Comparison of ENCODE assay signal across 19 cellular contexts in genomic region chr1:187987236-187987776, GRCh38.
DNase-seq lines count a peak whose midpoint lies in the region; ATAC-seq, FAIRE-seq and TF ChIP-seq lines count a peak whose summit lies in the region.
"Had no signal": no experiment of that assay in that cellular context is flagged by ENCODE, and none has a peak within 500 bp of the region (broad histone marks: within the 10 kb centered on the region; RNA-seq: fewer than 3 reads in every experiment).

No MANE protein-coding gene starts in this region.

- H3K4me2 ChIP-seq in GM12878 (ENCODE audit: control insufficient read depth, insufficient read depth): no peak overlapping the region; the same call in 1 of the 2 replicates
- H3K4me2 ChIP-seq: KMS-11 had no signal

- H3K4me1 ChIP-seq in GM12878 (ENCODE audit: control insufficient read depth, insufficient read depth, low read length) (peaks cover 11% of the 10 kb centered on the region), gastroesophageal sphincter (no peaks in the 10 kb centered on the region), colonic mucosa (no peaks in the 10 kb centered on the region)
- H3K4me1 ChIP-seq: thyroid gland had no signal

- no peak overlapping the region for H3K4me3 ChIP-seq in GM06990 (replicated peaks; ENCODE audit: low read depth, low read length)
- no peak overlapping the region for H3K4me3 ChIP-seq in GM12878
- H3K4me3 ChIP-seq in gastroesophageal sphincter: no peak overlapping the region
- H3K4me3 ChIP-seq in colonic mucosa: no peak overlapping the region
- H3K4me3 ChIP-seq: cardiac muscle cell, thyroid gland had no signal

- no peak for TF ChIP-seq EP300 in GM12878 (IDR thresholded peaks at IDR 0.05; ENCODE audit: borderline replicate concordance in 1 of 2, control insufficient read depth in 1 of 2, low read depth in 2 of 2, low read length in 2 of 2)
- no peak for TF ChIP-seq EP300 in gastroesophageal sphincter (IDR thresholded peaks at IDR 0.05)

- H3K9ac ChIP-seq in GM12878 (ENCODE audit: control insufficient read depth, insufficient read depth, low read length): no peak overlapping the region
- H3K9ac ChIP-seq in colonic mucosa (ENCODE audit: low read depth in 2 of 2, low read length in 2 of 2): no peak overlapping the region
- H3K9ac ChIP-seq: KMS-11 had no signal

- TF ChIP-seq RAD21 in GM12878 (IDR thresholded peaks at IDR 0.05; ENCODE audit: insufficient read depth, low read depth, low read length): no peak

- WGBS in GM12878 (ENCODE audit: insufficient coverage, insufficient replicate concordance, low lambda C conversion rate, missing lambda C conversion rate): 19% methylated on average over 1 of the region's 1 CpG
- WGBS in gastroesophageal sphincter (ENCODE audit: low coverage in 1 of 2), 2 donors: 85 to 100% methylated on average over 1 of the region's 1 CpG

- H3K9me3 ChIP-seq in GM12878 (replicated peaks; ENCODE audit: control insufficient read depth, insufficient read depth, low read length): no peaks in the 10 kb centered on the region
- no peaks in the 10 kb centered on the region for H3K9me3 ChIP-seq in gastroesophageal sphincter
- H3K9me3 ChIP-seq in colonic mucosa: no peaks in the 10 kb centered on the region
- H3K9me3 ChIP-seq: thyroid gland had no signal

- RAD21 ChIA-PET in GM12878 (lab: Charles Lee; ENCODE audit: unreplicated experiment): interaction anchor here (2.2 to 3.2 kb wide), 2 partner anchors 47 to 59 kb away, joined by 7 to 15 read pairs; no protein-coding TSS in a partner anchor

- no peaks in the 10 kb centered on the region for H3K36me3 ChIP-seq in GM06990 (ENCODE audit: control insufficient read depth, insufficient read depth, low read length)
- no peaks in the 10 kb centered on the region for H3K36me3 ChIP-seq in GM12878 (ENCODE audit: control insufficient read depth in 2 of 2, insufficient read depth in 2 of 2, low read length in 1 of 2)
- no peaks in the 10 kb centered on the region for H3K36me3 ChIP-seq in gastroesophageal sphincter
- H3K36me3 ChIP-seq in colonic mucosa: no peaks in the 10 kb centered on the region
- H3K36me3 ChIP-seq: cardiac muscle cell, thyroid gland had no signal

- FAIRE-seq in GM12878 (lab: Jason Lieb, UNC): no peak

- POLR2A ChIA-PET in GM12878 (lab: Charles Lee): no interaction called here

- CTCF ChIA-PET in GM12878 (lab: Yijun Ruan, JAX): interaction anchor here (0.6 to 1.7 kb wide), 2 partner anchors 58 to 1317 kb away, joined by 4 to 5 read pairs; no protein-coding TSS in a partner anchor

- H3K27ac ChIP-seq in GM12878 (ENCODE audit: control insufficient read depth, insufficient read depth): peak overlapping the region; percentile 69; the same call in 1 of the 2 replicates
- no peak overlapping the region for H3K27ac ChIP-seq in gastroesophageal sphincter
- H3K27ac ChIP-seq in colonic mucosa: no peak overlapping the region
- H3K27ac ChIP-seq: cardiac muscle cell, KMS-11, RWPE1, thyroid gland had no signal

- DNase-seq in GM06990 (ENCODE audit: extremely low read depth, insufficient read length): peak; percentile 15
- DNase-seq in GM12878 (ENCODE audit: low read depth, low spot score): peak; percentile 21
- no peak for DNase-seq in ureter (ENCODE audit: low spot score)
- DNase-seq in inferior parietal cortex (ENCODE audit: extremely low spot score): no peak
- no peak for DNase-seq in colonic mucosa
- DNase-seq: activated CD4-positive, alpha-beta T cell treated with anti-CD3 and anti-CD28 coated beads, Interleukin-2, amount 10 ng/mL, durations not matched to agents 7 days and 5 days; activated effector memory CD4-positive, alpha-beta T cell treated with Interleukin-2 at 50 U/mL for 16 hours; left cardiac atrium; NCI-H1048; NCI-H510A treated with DMSO at 0.1 percent for 48 hours; stimulated activated CD4-positive, alpha-beta T cell treated with anti-CD3 and anti-CD28 coated beads, Interleukin-1b, Interleukin-23, amount 100 ng/mL, for 48 hours; stimulated activated naive CD4-positive, alpha-beta T cell treated with Interleukin-2 at 50 U/mL for 16 hours; thyroid gland had no signal

- H3K27me3 ChIP-seq in GM06990 (replicated peaks; ENCODE audit: control insufficient read depth, insufficient read depth, low read length) (no peaks in the 10 kb centered on the region), GM12878 (replicated peaks in 1 of 2; ENCODE audit: control insufficient read depth in 2 of 2, insufficient read depth in 2 of 2, low read length in 1 of 2) (no peaks in the 10 kb centered on the region), gastroesophageal sphincter (no peaks in the 10 kb centered on the region), colonic mucosa (no peaks in the 10 kb centered on the region)
- H3K27me3 ChIP-seq: cardiac muscle cell, thyroid gland had no signal

- no TSS peak for BruUV-seq in GM12878 (replicated peaks; lab: Mats Ljungman, UMichigan)

- TF ChIP-seq POLR2A in GM12878 (IDR thresholded peaks at IDR 0.05; ENCODE audit: low read depth, low read length): no peak
- TF ChIP-seq POLR2A in gastroesophageal sphincter (IDR thresholded peaks at IDR 0.05): no peak

- SMC1A ChIA-PET in GM12878 (lab: Charles Lee; ENCODE audit: uncharacterized antibody, unreplicated experiment): interaction anchor here (0.7 to 2.4 kb wide), 5 partner anchors 9 to 56 kb away, joined by 3 to 9 read pairs (median 3); no protein-coding TSS in a partner anchor

- no peaks in the 10 kb centered on the region for H4K20me1 ChIP-seq in GM12878 (ENCODE audit: control insufficient read depth, insufficient read depth)

- TF ChIP-seq CTCF in GM06990 (IDR thresholded peaks at IDR 0.05; ENCODE audit: insufficient read depth, low read length, poor library complexity, severe bottlenecking) (no peak), GM12878 (IDR thresholded peaks at IDR 0.05 in 2 of 3, conservative IDR thresholded peaks at IDR 0.05 in 1 of 3; ENCODE audit: control insufficient read depth in 2 of 3, extremely low read depth in 1 of 3, insufficient read depth in 1 of 3, low read depth in 3 of 3, low read length in 3 of 3) (no peak), gastroesophageal sphincter (IDR thresholded peaks at IDR 0.05) (no peak), colonic mucosa (IDR thresholded peaks at IDR 0.05) (no peak)

- ATAC-seq in GM19324 (IDR thresholded peaks at IDR 0.05; ENCODE audit: low FRiP score, unreplicated experiment) (peak; percentile 57), HG03354 (IDR thresholded peaks at IDR 0.05; ENCODE audit: poor library complexity, severe bottlenecking, unreplicated experiment) (peak; percentile 34), GM12878 (peak; percentile 68), gastroesophageal sphincter (no peak)
- ATAC-seq: left cardiac atrium had no signal

- peak overlapping the region; percentile 31 for H2AFZ ChIP-seq in GM12878 (ENCODE audit: control insufficient read depth, low read depth, low read length)

- H3K79me2 ChIP-seq in GM12878 (ENCODE audit: control insufficient read depth, insufficient read depth, low read length): no peaks in the 10 kb centered on the region

- intact Hi-C loops in GM12878 (cut with micrococcal nuclease; ENCODE audit: unreplicated experiment): loop anchor here (5.0 kb wide), 3 partner anchors 40 to 145 kb away; no protein-coding TSS in a partner anchor
- intact Hi-C loops in colonic mucosa (cut with DNase I): no loop called here

- in situ Hi-C loops in GM12878 (cut with MboI): no loop called here

TF ChIP-seq in GM12878, 131 proteins besides CTCF, POLR2A, EP300 and RAD21:
- TF ChIP-seq PKNOX1 (IDR thresholded peaks at IDR 0.05) (peak; percentile 88), SMARCA5 (IDR thresholded peaks at IDR 0.05) (0 out of 2 replicates have a peak, but pooled peaks have one; percentile 74), BACH1 (IDR thresholded peaks at IDR 0.05; ENCODE audit: borderline replicate concordance) (peak; percentile 89; the same call in 1 of the 2 replicates), IKZF2 (IDR thresholded peaks at IDR 0.05) (0 out of 4 replicates have a peak, but pooled peaks have one; percentile 14 to 48), POLR2AphosphoS2 (IDR thresholded peaks at IDR 0.05; ENCODE audit: low read depth, low read length) (no peak), BMI1 (IDR thresholded peaks at IDR 0.05; ENCODE audit: borderline replicate concordance) (no peak), MTA2 (IDR thresholded peaks at IDR 0.05; ENCODE audit: low read depth) (peak; percentile 53; the same call in 1 of the 2 replicates), ZNF217 (IDR thresholded peaks at IDR 0.05) (peak; percentile 82)

Comparison
In these comparisons a context has a peak if more than half of its experiments do, and no peak if none do; other contexts are left out.
1. DNase-seq: peak in GM06990 (single experiment) and GM12878 (single experiment); none in ureter (single experiment), inferior parietal cortex (single experiment) and colonic mucosa (single experiment).